2 cellular contexts compared by ENCODE assay signal in the genomic region with DNA sequence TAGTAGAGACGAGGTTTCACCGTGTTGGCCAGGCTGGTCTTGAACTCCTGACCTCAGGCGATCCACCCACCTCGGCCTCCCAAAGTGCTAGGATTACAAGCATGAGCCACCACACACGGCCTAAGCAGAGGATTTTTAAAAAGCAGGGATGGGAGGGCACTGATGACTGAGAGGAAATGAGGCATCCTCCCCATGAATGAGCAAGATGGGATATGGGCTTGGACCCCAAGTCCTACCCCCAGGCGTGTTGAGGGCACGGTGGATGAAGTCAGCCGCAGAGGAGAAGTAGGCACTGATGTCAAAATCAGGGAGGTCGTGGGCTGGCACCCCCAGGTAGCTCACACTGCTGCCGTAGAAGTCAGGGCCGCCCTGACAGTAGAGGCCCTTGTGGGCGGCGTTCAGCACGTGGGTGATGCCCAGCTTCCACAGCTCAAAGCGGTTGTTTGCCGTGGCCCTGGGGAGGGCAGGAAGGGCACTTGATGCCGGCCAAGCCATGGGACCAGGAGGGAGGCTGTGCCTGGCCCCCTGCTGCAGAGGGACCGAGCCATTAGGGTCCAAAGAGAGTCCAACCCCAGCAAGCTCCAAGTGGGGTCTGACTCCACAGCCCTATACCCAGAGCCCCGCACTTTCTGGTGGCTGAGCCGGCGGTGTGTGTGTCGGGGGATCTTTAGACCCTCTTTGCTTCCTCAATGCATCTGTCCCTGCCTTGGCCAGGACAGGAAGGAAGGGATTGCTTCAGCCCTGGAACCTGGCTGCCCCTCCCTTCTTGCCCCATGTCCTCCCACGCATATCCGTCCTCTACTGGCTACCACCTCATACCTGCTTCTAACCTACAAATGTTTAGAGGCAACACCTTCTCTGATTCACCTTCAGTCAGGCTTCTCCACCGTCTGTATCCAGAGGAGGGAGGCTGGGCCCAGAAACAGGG.
TF ChIP-seq lines count a peak whose summit lies in the region.

No MANE protein-coding gene starts in this region.

TF ChIP-seq in HEK293, 187 proteins besides CTCF, POLR2A, EP300 and RAD21:
- peak; percentile 65 for TF ChIP-seq ZFHX2 (tag by site-specific recombination; conservative IDR thresholded peaks at IDR 0.05)
- TF ChIP-seq ZNF416 (tag by site-specific recombination; IDR thresholded peaks at IDR 0.05), result no peak
- TF ChIP-seq EGR2 (tag by site-specific recombination; IDR thresholded peaks at IDR 0.05; ENCODE audit: low read depth), result peak; percentile 21; the same call in 1 of the 2 replicates
- TF ChIP-seq ZNF311 (tag by site-specific recombination; IDR thresholded peaks at IDR 0.05; ENCODE audit: borderline replicate concordance), result no peak
- TF ChIP-seq, protein P1, sequence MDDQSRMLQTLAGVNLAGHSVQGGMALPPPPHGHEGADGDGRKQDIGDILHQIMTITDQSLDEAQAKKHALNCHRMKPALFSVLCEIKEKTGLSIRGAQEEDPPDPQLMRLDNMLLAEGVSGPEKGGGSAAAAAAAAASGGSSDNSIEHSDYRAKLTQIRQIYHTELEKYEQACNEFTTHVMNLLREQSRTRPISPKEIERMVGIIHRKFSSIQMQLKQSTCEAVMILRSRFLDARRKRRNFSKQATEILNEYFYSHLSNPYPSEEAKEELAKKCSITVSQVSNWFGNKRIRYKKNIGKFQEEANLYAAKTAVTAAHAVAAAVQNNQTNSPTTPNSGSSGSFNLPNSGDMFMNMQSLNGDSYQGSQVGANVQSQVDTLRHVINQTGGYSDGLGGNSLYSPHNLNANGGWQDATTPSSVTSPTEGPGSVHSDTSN (CRISPR knock-in tag; IDR thresholded peaks at IDR 0.05), result no peak

TF ChIP-seq in HepG2, 621 proteins besides CTCF, POLR2A, EP300 and RAD21 (continues in another document):
- TF ChIP-seq, protein P2, sequence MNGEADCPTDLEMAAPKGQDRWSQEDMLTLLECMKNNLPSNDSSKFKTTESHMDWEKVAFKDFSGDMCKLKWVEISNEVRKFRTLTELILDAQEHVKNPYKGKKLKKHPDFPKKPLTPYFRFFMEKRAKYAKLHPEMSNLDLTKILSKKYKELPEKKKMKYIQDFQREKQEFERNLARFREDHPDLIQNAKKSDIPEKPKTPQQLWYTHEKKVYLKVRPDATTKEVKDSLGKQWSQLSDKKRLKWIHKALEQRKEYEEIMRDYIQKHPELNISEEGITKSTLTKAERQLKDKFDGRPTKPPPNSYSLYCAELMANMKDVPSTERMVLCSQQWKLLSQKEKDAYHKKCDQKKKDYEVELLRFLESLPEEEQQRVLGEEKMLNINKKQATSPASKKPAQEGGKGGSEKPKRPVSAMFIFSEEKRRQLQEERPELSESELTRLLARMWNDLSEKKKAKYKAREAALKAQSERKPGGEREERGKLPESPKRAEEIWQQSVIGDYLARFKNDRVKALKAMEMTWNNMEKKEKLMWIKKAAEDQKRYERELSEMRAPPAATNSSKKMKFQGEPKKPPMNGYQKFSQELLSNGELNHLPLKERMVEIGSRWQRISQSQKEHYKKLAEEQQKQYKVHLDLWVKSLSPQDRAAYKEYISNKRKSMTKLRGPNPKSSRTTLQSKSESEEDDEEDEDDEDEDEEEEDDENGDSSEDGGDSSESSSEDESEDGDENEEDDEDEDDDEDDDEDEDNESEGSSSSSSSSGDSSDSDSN (CRISPR knock-in tag; IDR thresholded peaks at IDR 0.05), result peak; percentile 46; the same call in 1 of the 2 replicates
- TF ChIP-seq HDAC1 (CRISPR knock-in tag; IDR thresholded peaks at IDR 0.05), result peak; percentile 36; the same call in 1 of the 2 replicates
- TF ChIP-seq, protein P3, sequence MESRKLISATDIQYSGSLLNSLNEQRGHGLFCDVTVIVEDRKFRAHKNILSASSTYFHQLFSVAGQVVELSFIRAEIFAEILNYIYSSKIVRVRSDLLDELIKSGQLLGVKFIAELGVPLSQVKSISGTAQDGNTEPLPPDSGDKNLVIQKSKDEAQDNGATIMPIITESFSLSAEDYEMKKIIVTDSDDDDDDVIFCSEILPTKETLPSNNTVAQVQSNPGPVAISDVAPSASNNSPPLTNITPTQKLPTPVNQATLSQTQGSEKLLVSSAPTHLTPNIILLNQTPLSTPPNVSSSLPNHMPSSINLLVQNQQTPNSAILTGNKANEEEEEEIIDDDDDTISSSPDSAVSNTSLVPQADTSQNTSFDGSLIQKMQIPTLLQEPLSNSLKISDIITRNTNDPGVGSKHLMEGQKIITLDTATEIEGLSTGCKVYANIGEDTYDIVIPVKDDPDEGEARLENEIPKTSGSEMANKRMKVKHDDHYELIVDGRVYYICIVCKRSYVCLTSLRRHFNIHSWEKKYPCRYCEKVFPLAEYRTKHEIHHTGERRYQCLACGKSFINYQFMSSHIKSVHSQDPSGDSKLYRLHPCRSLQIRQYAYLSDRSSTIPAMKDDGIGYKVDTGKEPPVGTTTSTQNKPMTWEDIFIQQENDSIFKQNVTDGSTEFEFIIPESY (CRISPR knock-in tag; IDR thresholded peaks at IDR 0.05), result 0 out of 2 replicates have a peak, but pooled peaks have one; percentile 7
- no peak for TF ChIP-seq ZNF343 (CRISPR knock-in tag; IDR thresholded peaks at IDR 0.05)
- TF ChIP-seq ZNF776 (CRISPR knock-in tag; IDR thresholded peaks at IDR 0.05), result peak; percentile 24; the same call in 1 of the 2 replicates
- TF ChIP-seq ZMYM2 (CRISPR knock-in tag; IDR thresholded peaks at IDR 0.05), result 0 out of 2 replicates have a peak, but pooled peaks have one; percentile 27
- peak; percentile 29 for TF ChIP-seq CEBPG (CRISPR knock-in tag; IDR thresholded peaks at IDR 0.05)
- TF ChIP-seq, protein P4, sequence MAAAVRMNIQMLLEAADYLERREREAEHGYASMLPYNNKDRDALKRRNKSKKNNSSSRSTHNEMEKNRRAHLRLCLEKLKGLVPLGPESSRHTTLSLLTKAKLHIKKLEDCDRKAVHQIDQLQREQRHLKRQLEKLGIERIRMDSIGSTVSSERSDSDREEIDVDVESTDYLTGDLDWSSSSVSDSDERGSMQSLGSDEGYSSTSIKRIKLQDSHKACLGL (CRISPR knock-in tag; IDR thresholded peaks at IDR 0.05), result 0 out of 2 replicates have a peak, but pooled peaks have one; percentile 33
- TF ChIP-seq, protein P5, sequence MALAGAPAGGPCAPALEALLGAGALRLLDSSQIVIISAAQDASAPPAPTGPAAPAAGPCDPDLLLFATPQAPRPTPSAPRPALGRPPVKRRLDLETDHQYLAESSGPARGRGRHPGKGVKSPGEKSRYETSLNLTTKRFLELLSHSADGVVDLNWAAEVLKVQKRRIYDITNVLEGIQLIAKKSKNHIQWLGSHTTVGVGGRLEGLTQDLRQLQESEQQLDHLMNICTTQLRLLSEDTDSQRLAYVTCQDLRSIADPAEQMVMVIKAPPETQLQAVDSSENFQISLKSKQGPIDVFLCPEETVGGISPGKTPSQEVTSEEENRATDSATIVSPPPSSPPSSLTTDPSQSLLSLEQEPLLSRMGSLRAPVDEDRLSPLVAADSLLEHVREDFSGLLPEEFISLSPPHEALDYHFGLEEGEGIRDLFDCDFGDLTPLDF (CRISPR knock-in tag; IDR thresholded peaks at IDR 0.05), result no peak
- TF ChIP-seq, protein P6, sequence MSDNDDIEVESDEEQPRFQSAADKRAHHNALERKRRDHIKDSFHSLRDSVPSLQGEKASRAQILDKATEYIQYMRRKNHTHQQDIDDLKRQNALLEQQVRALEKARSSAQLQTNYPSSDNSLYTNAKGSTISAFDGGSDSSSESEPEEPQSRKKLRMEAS (IDR thresholded peaks at IDR 0.05), result peak; percentile 46; the same call in 1 of the 2 replicates
- 0 out of 2 replicates have a peak, but pooled peaks have one; percentile 20 for TF ChIP-seq ZMAT3 (CRISPR knock-in tag; conservative IDR thresholded peaks at IDR 0.05)
- TF ChIP-seq ZKSCAN5 (CRISPR knock-in tag; IDR thresholded peaks at IDR 0.05), result no peak
- TF ChIP-seq ZNF496 (CRISPR knock-in tag; IDR thresholded peaks at IDR 0.05; ENCODE audit: insufficient replicate concordance), result no peak
- no peak for TF ChIP-seq IRX3 (CRISPR knock-in tag; IDR thresholded peaks at IDR 0.05; ENCODE audit: borderline replicate concordance, low read depth)
- TF ChIP-seq, protein P7, sequence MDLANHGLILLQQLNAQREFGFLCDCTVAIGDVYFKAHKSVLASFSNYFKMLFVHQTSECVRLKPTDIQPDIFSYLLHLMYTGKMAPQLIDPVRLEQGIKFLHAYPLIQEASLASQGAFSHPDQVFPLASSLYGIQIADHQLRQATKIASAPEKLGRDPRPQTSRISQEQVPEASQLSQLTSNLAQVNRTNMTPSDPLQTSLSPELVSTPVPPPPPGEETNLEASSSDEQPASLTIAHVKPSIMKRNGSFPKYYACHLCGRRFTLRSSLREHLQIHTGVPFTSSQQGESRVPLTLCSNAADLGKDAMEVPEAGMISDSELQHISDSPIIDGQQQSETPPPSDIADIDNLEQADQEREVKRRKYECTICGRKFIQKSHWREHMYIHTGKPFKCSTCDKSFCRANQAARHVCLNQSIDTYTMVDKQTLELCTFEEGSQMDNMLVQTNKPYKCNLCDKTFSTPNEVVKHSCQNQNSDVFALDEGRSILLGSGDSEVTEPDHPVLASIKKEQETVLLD (CRISPR knock-in tag; IDR thresholded peaks at IDR 0.05; ENCODE audit: low read depth), result 0 out of 2 replicates have a peak, but pooled peaks have one; percentile 28
- TF ChIP-seq ATM (IDR thresholded peaks at IDR 0.05; ENCODE audit: borderline replicate concordance), result no peak
- no peak for TF ChIP-seq ZNF749 (CRISPR knock-in tag; IDR thresholded peaks at IDR 0.05; ENCODE audit: borderline replicate concordance)
- 0 out of 2 replicates have a peak, but pooled peaks have one; percentile 12 for TF ChIP-seq SP4 (CRISPR knock-in tag; IDR thresholded peaks at IDR 0.05)
- peak; percentile 15; the same call in 1 of the 2 replicates for TF ChIP-seq SPEN (CRISPR knock-in tag; IDR thresholded peaks at IDR 0.05; ENCODE audit: low read depth)
- TF ChIP-seq TGIF2 (CRISPR knock-in tag; IDR thresholded peaks at IDR 0.05), result 0 out of 2 replicates have a peak, but pooled peaks have one; percentile 50
- TF ChIP-seq, protein P8, sequence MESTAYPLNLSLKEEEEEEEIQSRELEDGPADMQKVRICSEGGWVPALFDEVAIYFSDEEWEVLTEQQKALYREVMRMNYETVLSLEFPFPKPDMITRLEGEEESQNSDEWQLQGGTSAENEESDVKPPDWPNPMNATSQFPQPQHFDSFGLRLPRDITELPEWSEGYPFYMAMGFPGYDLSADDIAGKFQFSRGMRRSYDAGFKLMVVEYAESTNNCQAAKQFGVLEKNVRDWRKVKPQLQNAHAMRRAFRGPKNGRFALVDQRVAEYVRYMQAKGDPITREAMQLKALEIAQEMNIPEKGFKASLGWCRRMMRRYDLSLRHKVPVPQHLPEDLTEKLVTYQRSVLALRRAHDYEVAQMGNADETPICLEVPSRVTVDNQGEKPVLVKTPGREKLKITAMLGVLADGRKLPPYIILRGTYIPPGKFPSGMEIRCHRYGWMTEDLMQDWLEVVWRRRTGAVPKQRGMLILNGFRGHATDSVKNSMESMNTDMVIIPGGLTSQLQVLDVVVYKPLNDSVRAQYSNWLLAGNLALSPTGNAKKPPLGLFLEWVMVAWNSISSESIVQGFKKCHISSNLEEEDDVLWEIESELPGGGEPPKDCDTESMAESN (CRISPR knock-in tag; conservative IDR thresholded peaks at IDR 0.05), result 0 out of 2 replicates have a peak, but pooled peaks have one; percentile 23
- TF ChIP-seq, protein P9, sequence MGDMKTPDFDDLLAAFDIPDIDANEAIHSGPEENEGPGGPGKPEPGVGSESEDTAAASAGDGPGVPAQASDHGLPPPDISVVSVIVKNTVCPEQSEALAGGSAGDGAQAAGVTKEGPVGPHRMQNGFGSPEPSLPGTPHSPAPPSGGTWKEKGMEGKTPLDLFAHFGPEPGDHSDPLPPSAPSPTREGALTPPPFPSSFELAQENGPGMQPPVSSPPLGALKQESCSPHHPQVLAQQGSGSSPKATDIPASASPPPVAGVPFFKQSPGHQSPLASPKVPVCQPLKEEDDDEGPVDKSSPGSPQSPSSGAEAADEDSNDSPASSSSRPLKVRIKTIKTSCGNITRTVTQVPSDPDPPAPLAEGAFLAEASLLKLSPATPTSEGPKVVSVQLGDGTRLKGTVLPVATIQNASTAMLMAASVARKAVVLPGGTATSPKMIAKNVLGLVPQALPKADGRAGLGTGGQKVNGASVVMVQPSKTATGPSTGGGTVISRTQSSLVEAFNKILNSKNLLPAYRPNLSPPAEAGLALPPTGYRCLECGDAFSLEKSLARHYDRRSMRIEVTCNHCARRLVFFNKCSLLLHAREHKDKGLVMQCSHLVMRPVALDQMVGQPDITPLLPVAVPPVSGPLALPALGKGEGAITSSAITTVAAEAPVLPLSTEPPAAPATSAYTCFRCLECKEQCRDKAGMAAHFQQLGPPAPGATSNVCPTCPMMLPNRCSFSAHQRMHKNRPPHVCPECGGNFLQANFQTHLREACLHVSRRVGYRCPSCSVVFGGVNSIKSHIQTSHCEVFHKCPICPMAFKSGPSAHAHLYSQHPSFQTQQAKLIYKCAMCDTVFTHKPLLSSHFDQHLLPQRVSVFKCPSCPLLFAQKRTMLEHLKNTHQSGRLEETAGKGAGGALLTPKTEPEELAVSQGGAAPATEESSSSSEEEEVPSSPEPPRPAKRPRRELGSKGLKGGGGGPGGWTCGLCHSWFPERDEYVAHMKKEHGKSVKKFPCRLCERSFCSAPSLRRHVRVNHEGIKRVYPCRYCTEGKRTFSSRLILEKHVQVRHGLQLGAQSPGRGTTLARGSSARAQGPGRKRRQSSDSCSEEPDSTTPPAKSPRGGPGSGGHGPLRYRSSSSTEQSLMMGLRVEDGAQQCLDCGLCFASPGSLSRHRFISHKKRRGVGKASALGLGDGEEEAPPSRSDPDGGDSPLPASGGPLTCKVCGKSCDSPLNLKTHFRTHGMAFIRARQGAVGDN (CRISPR knock-in tag; IDR thresholded peaks at IDR 0.05), result peak; percentile 64
- TF ChIP-seq, protein P10, sequence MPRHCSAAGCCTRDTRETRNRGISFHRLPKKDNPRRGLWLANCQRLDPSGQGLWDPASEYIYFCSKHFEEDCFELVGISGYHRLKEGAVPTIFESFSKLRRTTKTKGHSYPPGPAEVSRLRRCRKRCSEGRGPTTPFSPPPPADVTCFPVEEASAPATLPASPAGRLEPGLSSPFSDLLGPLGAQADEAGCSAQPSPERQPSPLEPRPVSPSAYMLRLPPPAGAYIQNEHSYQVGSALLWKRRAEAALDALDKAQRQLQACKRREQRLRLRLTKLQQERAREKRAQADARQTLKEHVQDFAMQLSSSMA (CRISPR knock-in tag; IDR thresholded peaks at IDR 0.05), result no peak
- TF ChIP-seq ZNF788 (CRISPR knock-in tag; IDR thresholded peaks at IDR 0.05; ENCODE audit: borderline replicate concordance), result peak; percentile 15; the same call in 1 of the 2 replicates
- TF ChIP-seq SNAI1 (CRISPR knock-in tag; IDR thresholded peaks at IDR 0.05; ENCODE audit: borderline replicate concordance), result no peak
- TF ChIP-seq ZFP82 (CRISPR knock-in tag; IDR thresholded peaks at IDR 0.05; ENCODE audit: borderline replicate concordance), result peak; percentile 37; the same call in 1 of the 2 replicates
- TF ChIP-seq ZFY (CRISPR knock-in tag; IDR thresholded peaks at IDR 0.05), result 0 out of 2 replicates have a peak, but pooled peaks have one; percentile 1
- no peak for TF ChIP-seq CEBPB (IDR thresholded peaks at IDR 0.05; ENCODE audit: borderline replicate concordance, low read depth, low read length)
- TF ChIP-seq NFIB (CRISPR knock-in tag; IDR thresholded peaks at IDR 0.05; ENCODE audit: borderline replicate concordance), result no peak
- TF ChIP-seq ZNF337 (CRISPR knock-in tag; IDR thresholded peaks at IDR 0.05; ENCODE audit: borderline replicate concordance, low read depth), result 0 out of 2 replicates have a peak, but pooled peaks have one; percentile 72
- 0 out of 2 replicates have a peak, but pooled peaks have one; percentile 37 for TF ChIP-seq ZNF441 (CRISPR knock-in tag; IDR thresholded peaks at IDR 0.05; ENCODE audit: borderline replicate concordance)
- 0 out of 2 replicates have a peak, but pooled peaks have one; percentile 22 for TF ChIP-seq MXD4 (CRISPR knock-in tag; IDR thresholded peaks at IDR 0.05)
- TF ChIP-seq GABPB1 (CRISPR knock-in tag; IDR thresholded peaks at IDR 0.05), result peak; percentile 7; the same call in 1 of the 2 replicates
- TF ChIP-seq HNRNPL (IDR thresholded peaks at IDR 0.05; ENCODE audit: low read depth, low read length), result 0 out of 2 replicates have a peak, but pooled peaks have one; percentile 51
- TF ChIP-seq HMG20A (CRISPR knock-in tag; IDR thresholded peaks at IDR 0.05; ENCODE audit: borderline replicate concordance), result no peak
